In genomic region chr15:31485911-31486461, GRCh38 we compare ENCODE assay signal across 17 cellular contexts.
A peak's percentile ranks its signal among the peaks of the same experiment; 100 is the strongest.
DNase-seq lines count a peak whose midpoint lies in the region; ATAC-seq and TF ChIP-seq lines count a peak whose summit lies in the region.
"Had no signal": no experiment of that assay in that cellular context is flagged by ENCODE, and none has a peak within 500 bp of the region (broad histone marks: within the 10 kb centered on the region; RNA-seq: fewer than 3 reads in every experiment).

No MANE protein-coding gene starts in this region.

- H3K4me2 ChIP-seq in H9 (ENCODE audit: insufficient read depth, insufficient read length, low read length) (no peak overlapping the region), neuronal stem cell (ENCODE audit: insufficient read depth, low read length, poor library complexity, severe bottlenecking) (no peak overlapping the region), mesendoderm (ENCODE audit: low read length) (no peak overlapping the region)

- H2AK5ac ChIP-seq in H9 (ENCODE audit: insufficient read length, low read length) (no peak overlapping the region), neuronal stem cell (ENCODE audit: low read depth, low read length) (no peak overlapping the region), mesendoderm (ENCODE audit: low read length) (no peak overlapping the region)

- H3K4me3 Mint-ChIP-seq in CD8-positive, alpha-beta T cell = peak overlapping the region; percentile 32
- H3K4me3 Mint-ChIP-seq in H9 = no peak overlapping the region

- H3K36me3 ChIP-seq in CD8-positive, alpha-beta T cell (ENCODE audit: insufficient read depth, low read length) = no peaks in the 10 kb centered on the region
- H3K36me3 ChIP-seq in colonic mucosa (no peaks in the 10 kb centered on the region), neuronal stem cell (replicated peaks in 1 of 2; ENCODE audit: control insufficient read depth in 2 of 2, insufficient read depth in 2 of 2, low read length in 2 of 2) (no peaks in the 10 kb centered on the region), mesendoderm (ENCODE audit: control insufficient read depth, insufficient read depth, low read length) (no peaks in the 10 kb centered on the region)
- H3K36me3 ChIP-seq: cardiac muscle cell, SJCRH30, uterus had no signal

- no peak overlapping the region for H3T11ph ChIP-seq in H9 (ENCODE audit: low read length)

- no peaks in the 10 kb centered on the region for H3K9me3 ChIP-seq in CD8-positive, alpha-beta T cell (ENCODE audit: low read length)
- H3K9me3 ChIP-seq in H9 (ENCODE audit: control insufficient read depth, low read depth, low read length) = no peaks in the 10 kb centered on the region
- H3K9me3 ChIP-seq in colonic mucosa = no peaks in the 10 kb centered on the region
- H3K9me3 ChIP-seq in neuronal stem cell (replicated peaks in 1 of 2; ENCODE audit: control insufficient read depth in 2 of 2, insufficient read depth in 1 of 2, low read depth in 1 of 2, low read length in 2 of 2) = peaks cover 0 to 12% of the 10 kb centered on the region in 2 donors
- H3K9me3 ChIP-seq: SJCRH30, uterus had no signal

- no peak overlapping the region for H2BK12ac ChIP-seq in H9 (ENCODE audit: insufficient read length, low read depth, low read length)
- H2BK12ac ChIP-seq in neuronal stem cell (ENCODE audit: low read length) = no peak overlapping the region

- H3K56ac ChIP-seq in H9 (ENCODE audit: insufficient read length, low read depth, low read length) = no peak overlapping the region
- no peak overlapping the region for H3K56ac ChIP-seq in mesendoderm (ENCODE audit: low read length)

- no peak overlapping the region for H3K27ac ChIP-seq in CD8-positive, alpha-beta T cell (ENCODE audit: low read depth, low read length)
- no peak overlapping the region for H3K27ac ChIP-seq in H9 (ENCODE audit: insufficient read length, low read depth, low read length)
- H3K27ac ChIP-seq in colonic mucosa = no peak overlapping the region
- no peak overlapping the region for H3K27ac ChIP-seq in neuronal stem cell (replicated peaks; ENCODE audit: low read length)
- H3K27ac ChIP-seq in mesendoderm (ENCODE audit: low read depth, low read length) = no peak overlapping the region
- H3K27ac ChIP-seq: cardiac muscle cell, SJCRH30, uterus had no signal

- no peak overlapping the region for H2BK20ac ChIP-seq in H9 (ENCODE audit: low read depth, low read length, poor library complexity, severe bottlenecking)

- no peaks in the 10 kb centered on the region for H3K27me3 Mint-ChIP-seq in CD8-positive, alpha-beta T cell (ENCODE audit: low read depth)
- peaks cover 44% of the 10 kb centered on the region for H3K27me3 Mint-ChIP-seq in H9 (ENCODE audit: low read depth)

- H3K23me2 ChIP-seq in H9 (ENCODE audit: insufficient read length, low read depth, low read length, poor library complexity, severe bottlenecking) = no peaks in the 10 kb centered on the region

- H3K23ac ChIP-seq in H9 (ENCODE audit: insufficient read length, low read depth, low read length) (no peak overlapping the region), neuronal stem cell (ENCODE audit: low read depth, low read length, poor library complexity) (peak overlapping the region; percentile 25), mesendoderm (ENCODE audit: low read length) (no peak overlapping the region)

- H3K27me3 ChIP-seq in CD8-positive, alpha-beta T cell (ENCODE audit: insufficient read depth, low read length) = no peaks in the 10 kb centered on the region
- H3K27me3 ChIP-seq in H9 (ENCODE audit: insufficient read depth, low read length) (peaks cover 21% of the 10 kb centered on the region), colonic mucosa (no peaks in the 10 kb centered on the region), neuronal stem cell (ENCODE audit: control insufficient read depth in 3 of 3, insufficient read depth in 3 of 3, low read depth in 1 of 3, low read length in 3 of 3) (peaks cover 0 to 40% (median 22%) of the 10 kb centered on the region in 3 experiments), mesendoderm (ENCODE audit: insufficient read depth, low read length, poor library complexity) (peaks cover 11% of the 10 kb centered on the region)
- H3K27me3 ChIP-seq: SJCRH30, uterus had no signal

- H3K79me1 ChIP-seq in H9 (ENCODE audit: insufficient read depth, low read depth, low read length, poor library complexity, severe bottlenecking) = no peaks in the 10 kb centered on the region
- H3K79me1 ChIP-seq in neuronal stem cell (ENCODE audit: low read depth, low read length) = peaks cover 3% of the 10 kb centered on the region
- no peaks in the 10 kb centered on the region for H3K79me1 ChIP-seq in mesendoderm (ENCODE audit: low read length)

- H2BK15ac ChIP-seq in H9 (ENCODE audit: low read depth, low read length) = no peak overlapping the region
- H2BK15ac ChIP-seq in neuronal stem cell (ENCODE audit: low read length) = no peak overlapping the region
- no peak overlapping the region for H2BK15ac ChIP-seq in mesendoderm (replicated peaks; ENCODE audit: low read depth)

- H2AFZ ChIP-seq in H9 (ENCODE audit: low read length) = no peak overlapping the region
- no peak overlapping the region for H2AFZ ChIP-seq in neuronal stem cell (ENCODE audit: low read length)

- peaks cover 48% of the 10 kb centered on the region for H3K4me1 ChIP-seq in CD8-positive, alpha-beta T cell (ENCODE audit: insufficient read depth, low read length)
- no peaks in the 10 kb centered on the region for H3K4me1 ChIP-seq in H9 (ENCODE audit: insufficient read depth, low read length)
- peaks cover 15% of the 10 kb centered on the region for H3K4me1 ChIP-seq in colonic mucosa
- H3K4me1 ChIP-seq in neuronal stem cell (ENCODE audit: control insufficient read depth in 2 of 2, insufficient read depth in 1 of 2, low read depth in 1 of 2, low read length in 2 of 2) = peaks cover 0 to 5% of the 10 kb centered on the region in 2 donors
- no peaks in the 10 kb centered on the region for H3K4me1 ChIP-seq in mesendoderm (ENCODE audit: control insufficient read depth, low read depth, low read length)
- H3K4me1 ChIP-seq: SJCRH30 had no signal

- no peak for ATAC-seq in CD8-positive, alpha-beta T cell
- ATAC-seq: activated naive CD4-positive, alpha-beta T cell treated with anti-CD3 and anti-CD28 coated beads, Interleukin-2, amount 50 U/mL, for 72 hours; activated T-cell treated with anti-CD3 and anti-CD28 coated beads, Interleukin-2, amount 50 U/mL, for 4 hours had no signal

- H3K9ac ChIP-seq in H9 (ENCODE audit: extremely low read depth, insufficient read length, low read length) = no peak overlapping the region
- peak overlapping the region in 1 of 2 donors; percentile 5 for H3K9ac ChIP-seq in colonic mucosa (ENCODE audit: low read depth in 2 of 2, low read length in 2 of 2)
- H3K9ac ChIP-seq in neuronal stem cell (ENCODE audit: low read depth, low read length, poor library complexity) = no peak overlapping the region
- H3K9ac ChIP-seq in mesendoderm (ENCODE audit: low read length) = no peak overlapping the region

- peak in 1 of 7 experiments; percentile 48 for DNase-seq in CD8-positive, alpha-beta T cell
- DNase-seq in H9 (peak; percentile 20), colonic mucosa (peak; percentile 16), neuronal stem cell (ENCODE audit: low spot score) (no peak), GM10248 (ENCODE audit: extremely low spot score) (no peak), iPS-NIHi7 (ENCODE audit: extremely low spot score) (no peak), mesendoderm (no peak)
- DNase-seq: activated T-cell treated with anti-CD3 and anti-CD28 coated beads, Interleukin-2, amount 50 U/mL, for 4 hours; Karpas-422; naive B cell; NCI-H1105; NCI-H526; posterior cingulate gyrus; SJCRH30 had no signal

- POLR2A ChIA-PET in CD8-positive, alpha-beta T cell (lab: Charles Lee) = no interaction called here
- POLR2A ChIA-PET in GM10248 (lab: Yijun Ruan, JAX) = no interaction called here

- peaks cover 58% of the 10 kb centered on the region for H3K4me1 Mint-ChIP-seq in CD8-positive, alpha-beta T cell (ENCODE audit: low read depth)
- H3K4me1 Mint-ChIP-seq in H9 = peaks cover 2 to 12% of the 10 kb centered on the region in 2 experiments

- CTCF ChIA-PET in CD8-positive, alpha-beta T cell (lab: Charles Lee) = interaction anchor here (4.8 to 7.5 kb wide), 6 partner anchors 48 to 284 kb away, joined by 23 to 206 read pairs (median 95); no protein-coding TSS in a partner anchor
- CTCF ChIA-PET in GM10248 (lab: Yijun Ruan, JAX) = interaction anchor here (5.5 to 10.7 kb wide), 2 partner anchors 11 to 48 kb away, joined by 158 to 251 read pairs; no protein-coding TSS in a partner anchor

- WGBS in H9 (ENCODE audit: extremely low coverage, insufficient read length, low lambda C conversion rate) = no CpG with 5 or more reads among the region's 14 CpGs
- no CpG with 5 or more reads among the region's 14 CpGs for WGBS in neuronal stem cell (ENCODE audit: extremely low coverage in 2 of 2, insufficient read length in 2 of 2, insufficient replicate concordance in 1 of 2), 2 donors
- no CpG with 5 or more reads among the region's 14 CpGs for WGBS in mesendoderm (ENCODE audit: extremely low coverage, insufficient coverage, low lambda C conversion rate)

- H3K36me3 Mint-ChIP-seq in CD8-positive, alpha-beta T cell = peaks cover 6% of the 10 kb centered on the region
- H3K36me3 Mint-ChIP-seq in H9 (ENCODE audit: insufficient read depth in 1 of 3, low read depth in 3 of 3) = peaks cover 4 to 10% (median 6%) of the 10 kb centered on the region in 3 experiments

- no peak overlapping the region for H3K27ac Mint-ChIP-seq in CD8-positive, alpha-beta T cell
- H3K27ac Mint-ChIP-seq in H9 = no peak overlapping the region
- H3K27ac Mint-ChIP-seq: activated naive CD4-positive, alpha-beta T cell treated with anti-CD3 and anti-CD28 coated beads, Interleukin-2, amount 50 U/mL, for 72 hours had no signal

- H4K5ac ChIP-seq in H9 (ENCODE audit: insufficient read length, low read depth, low read length) (no peak overlapping the region), mesendoderm (ENCODE audit: low read length) (no peak overlapping the region)

- H3K79me2 ChIP-seq in H9 (ENCODE audit: insufficient read depth, low read length) (no peaks in the 10 kb centered on the region), mesendoderm (ENCODE audit: control insufficient read depth, insufficient read depth, low read length) (no peaks in the 10 kb centered on the region)

- H3K14ac ChIP-seq in H9 (ENCODE audit: insufficient read depth, low read length) = no peak overlapping the region; the same call in 1 of the 2 replicates
- H3K14ac ChIP-seq in neuronal stem cell (ENCODE audit: low read length) = peak overlapping the region; percentile 13

- H4K8ac ChIP-seq in H9 (replicated peaks; ENCODE audit: insufficient read length, low read depth, low read length) (no peak overlapping the region), neuronal stem cell (ENCODE audit: low read depth, low read length) (peak overlapping the region; percentile 56), mesendoderm (ENCODE audit: low read depth, low read length) (no peak overlapping the region)

- no peak overlapping the region for H2BK120ac ChIP-seq in H9 (ENCODE audit: low read depth, low read length, poor library complexity, severe bottlenecking)
- no peak overlapping the region for H2BK120ac ChIP-seq in neuronal stem cell (ENCODE audit: low read depth, low read length)
- H2BK120ac ChIP-seq in mesendoderm (ENCODE audit: low read depth, low read length) = no peak overlapping the region

- H2BK5ac ChIP-seq in H9 (ENCODE audit: insufficient read length, low read length) = no peak overlapping the region
- H2BK5ac ChIP-seq in neuronal stem cell (ENCODE audit: low read length) = no peak overlapping the region
- no peak overlapping the region for H2BK5ac ChIP-seq in mesendoderm (ENCODE audit: low read length)

- H4K20me1 ChIP-seq in H9 (ENCODE audit: control insufficient read depth, insufficient read depth, insufficient read length) = peaks cover 2% of the 10 kb centered on the region

- TF ChIP-seq CTCF in CD8-positive, alpha-beta T cell (IDR thresholded peaks at IDR 0.05) = no peak
- TF ChIP-seq CTCF in H9 (conservative IDR thresholded peaks at IDR 0.05) = no peak
- TF ChIP-seq CTCF in colonic mucosa (IDR thresholded peaks at IDR 0.05) = no peak
- no peak for TF ChIP-seq CTCF in GM10248 (IDR thresholded peaks at IDR 0.05; ENCODE audit: control extremely low read depth, extremely low read depth, low read depth, missing control alignments)

- intact Hi-C loops in CD8-positive, alpha-beta T cell (cut with DNase I, micrococcal nuclease) = loop anchor here (5.0 to 10.0 kb wide), 5 partner anchors 94 to 494 kb away; partner anchors contain the start of gene MTMR10 (in 2 of the 2)
- intact Hi-C loops in colonic mucosa (cut with DNase I) = loop anchor here (5.0 to 10.0 kb wide), 2 partner anchors 161 to 284 kb away; partner anchors contain the start of gene KLF13

- H3K18ac ChIP-seq in H9 (ENCODE audit: insufficient read length, low read depth, low read length) (no peak overlapping the region), neuronal stem cell (ENCODE audit: low read length) (peak overlapping the region; percentile 44), mesendoderm (ENCODE audit: low read length) (no peak overlapping the region)

- no peak overlapping the region for H4K91ac ChIP-seq in H9 (ENCODE audit: insufficient read length, low read depth, low read length)
- H4K91ac ChIP-seq in neuronal stem cell (ENCODE audit: low read depth, low read length, poor library complexity) = no peak overlapping the region

- no peak overlapping the region for H3K4me3 ChIP-seq in CD8-positive, alpha-beta T cell (ENCODE audit: low read depth, low read length)
- H3K4me3 ChIP-seq in colonic mucosa = no peak overlapping the region
- no peak overlapping the region for H3K4me3 ChIP-seq in neuronal stem cell (ENCODE audit: low read length in 2 of 2)
- no peak overlapping the region for H3K4me3 ChIP-seq in mesendoderm (ENCODE audit: low read length)
- H3K4me3 ChIP-seq: cardiac muscle cell, SJCRH30, uterus had no signal

- no peaks in the 10 kb centered on the region for H3K9me3 Mint-ChIP-seq in CD8-positive, alpha-beta T cell
- H3K9me3 Mint-ChIP-seq in H9 = peaks cover 8 to 9% of the 10 kb centered on the region in 2 experiments

- no peak overlapping the region for H3K4ac ChIP-seq in H9 (ENCODE audit: low read depth, low read length)
- H3K4ac ChIP-seq in neuronal stem cell (ENCODE audit: low read length) = no peak overlapping the region
- no peak overlapping the region for H3K4ac ChIP-seq in mesendoderm (ENCODE audit: low read depth, low read length)

Comparison
In these comparisons a context has a peak if more than half of its experiments do, and no peak if none do; other contexts are left out.
1. DNase-seq: peak in H9 (single experiment) and colonic mucosa (single experiment); none in neuronal stem cell (single experiment), GM10248 (single experiment), iPS-NIHi7 (single experiment) and mesendoderm (single experiment).